Comparison of ENCODE assay signal across 2 cellular contexts in genomic region chr10:13373644-13374043, GRCh38.
TF ChIP-seq lines count a peak whose summit lies in the region.

No MANE protein-coding gene starts in this region.

TF ChIP-seq in HepG2, 621 proteins besides CTCF, POLR2A, EP300 and RAD21:
- TF ChIP-seq ZNF768 (CRISPR knock-in tag; IDR thresholded peaks at IDR 0.05) = peak; percentile 69; the same call in 1 of the 2 replicates
- TF ChIP-seq ATF2 (CRISPR knock-in tag; IDR thresholded peaks at IDR 0.05) = no peak

TF ChIP-seq in K562, 482 proteins besides CTCF, POLR2A, EP300 and RAD21:
- no peak for TF ChIP-seq ZNF41 (CRISPR knock-in tag; conservative IDR thresholded peaks at IDR 0.05)
- no peak for TF ChIP-seq CHD1 (IDR thresholded peaks at IDR 0.05; ENCODE audit: low read length)
- no peak for TF ChIP-seq RFX7 (CRISPR knock-in tag; IDR thresholded peaks at IDR 0.05)
- peak; percentile 68 for TF ChIP-seq ZFP36 (IDR thresholded peaks at IDR 0.05; ENCODE audit: low read depth, low read length, partially characterized antibody)
- TF ChIP-seq KDM1A (IDR thresholded peaks at IDR 0.05) = peak; percentile 14 to 59; a peak in 1 of 4 replicates
- peak; percentile 85 for TF ChIP-seq RBM25 (IDR thresholded peaks at IDR 0.05; ENCODE audit: low read depth, low read length, severe bottlenecking)
- TF ChIP-seq BCOR (IDR thresholded peaks at IDR 0.05) = peak; percentile 75
- TF ChIP-seq RFX5 (IDR thresholded peaks at IDR 0.05; ENCODE audit: low read depth, low read length) = no peak
